Comparison of ENCODE assay signal across 2 cellular contexts in the genomic region with DNA sequence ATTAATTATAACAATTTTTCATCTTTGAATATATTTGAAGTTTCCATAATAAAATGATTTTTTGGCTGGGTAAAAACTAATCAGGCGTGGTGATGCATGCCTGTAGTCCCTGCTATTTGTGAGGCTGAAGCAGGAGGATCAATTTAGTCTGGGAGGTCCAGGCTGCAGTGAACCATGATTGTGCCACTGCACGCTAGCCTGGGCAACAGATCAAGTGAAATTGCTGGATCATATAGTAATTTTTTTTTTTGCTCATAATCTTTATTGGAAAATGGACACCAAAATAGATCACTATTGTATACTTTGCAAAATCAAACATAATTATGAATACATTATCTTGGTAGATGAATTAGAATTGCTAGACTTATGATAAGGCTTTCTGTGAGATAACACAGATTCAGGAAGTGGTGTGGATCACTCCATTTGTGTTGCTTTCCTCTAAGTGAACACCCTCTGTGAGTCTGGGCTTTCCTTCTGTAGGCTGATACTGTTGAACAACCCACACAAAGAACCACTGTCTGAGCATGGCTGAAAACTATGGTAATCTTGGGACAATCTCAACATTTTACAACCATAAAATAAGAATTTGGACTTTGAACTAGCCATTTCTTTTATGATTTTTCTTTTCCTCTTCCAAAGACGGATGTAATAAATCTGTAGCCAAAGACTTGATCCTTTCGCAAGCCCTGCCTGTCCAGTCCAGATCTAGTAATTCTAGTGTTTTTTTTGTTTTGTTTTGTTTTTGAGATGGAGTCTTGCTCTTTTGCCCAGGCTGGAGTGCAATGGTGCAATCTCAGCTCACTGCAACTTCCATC.
A peak's percentile ranks its signal among the peaks of the same experiment; 100 is the strongest.
TF ChIP-seq lines count a peak whose summit lies in the region.

No MANE protein-coding gene starts in this region.

TF ChIP-seq in A549, 52 proteins besides CTCF, POLR2A, EP300 and RAD21:
- TF ChIP-seq RCOR1 (IDR thresholded peaks at IDR 0.05; ENCODE audit: low read depth, low read length) (no peak), GATA3 (IDR thresholded peaks at IDR 0.05; ENCODE audit: borderline replicate concordance) (no peak), NFE2L2 (conservative IDR thresholded peaks at IDR 0.05; ENCODE audit: low read length) (no peak)

TF ChIP-seq in K562, 482 proteins besides CTCF, POLR2A, EP300 and RAD21:
- TF ChIP-seq RCOR1 (IDR thresholded peaks at IDR 0.05; ENCODE audit: borderline replicate concordance in 1 of 2, low read depth in 2 of 2, low read length in 2 of 2) (0 out of 4 replicates have a peak, but pooled peaks of 1 of the 2 experiments have one; percentile 14), LCOR (CRISPR knock-in tag; IDR thresholded peaks at IDR 0.05) (no peak), NFRKB (IDR thresholded peaks at IDR 0.05; ENCODE audit: low read depth) (no peak), SPI1 (IDR thresholded peaks at IDR 0.05; ENCODE audit: borderline replicate concordance, low read depth, low read length) (0 out of 2 replicates have a peak, but pooled peaks have one; percentile 50), PHF8 (IDR thresholded peaks at IDR 0.05; ENCODE audit: borderline replicate concordance, low read length) (no peak), ZC3H11A (IDR thresholded peaks at IDR 0.05; ENCODE audit: low read depth, low read length) (no peak), YBX1 (IDR thresholded peaks at IDR 0.05) (no peak), L3MBTL2 (IDR thresholded peaks at IDR 0.05) (no peak), ZBTB8A (IDR thresholded peaks at IDR 0.05; ENCODE audit: partially characterized antibody) (no peak), CEBPG (CRISPR knock-in tag; IDR thresholded peaks at IDR 0.05) (no peak), CEBPG (tag; conservative IDR thresholded peaks at IDR 0.05 in 1 of 2, IDR thresholded peaks at IDR 0.05 in 1 of 2) (no peak)
- TF ChIP-seq, protein P1, sequence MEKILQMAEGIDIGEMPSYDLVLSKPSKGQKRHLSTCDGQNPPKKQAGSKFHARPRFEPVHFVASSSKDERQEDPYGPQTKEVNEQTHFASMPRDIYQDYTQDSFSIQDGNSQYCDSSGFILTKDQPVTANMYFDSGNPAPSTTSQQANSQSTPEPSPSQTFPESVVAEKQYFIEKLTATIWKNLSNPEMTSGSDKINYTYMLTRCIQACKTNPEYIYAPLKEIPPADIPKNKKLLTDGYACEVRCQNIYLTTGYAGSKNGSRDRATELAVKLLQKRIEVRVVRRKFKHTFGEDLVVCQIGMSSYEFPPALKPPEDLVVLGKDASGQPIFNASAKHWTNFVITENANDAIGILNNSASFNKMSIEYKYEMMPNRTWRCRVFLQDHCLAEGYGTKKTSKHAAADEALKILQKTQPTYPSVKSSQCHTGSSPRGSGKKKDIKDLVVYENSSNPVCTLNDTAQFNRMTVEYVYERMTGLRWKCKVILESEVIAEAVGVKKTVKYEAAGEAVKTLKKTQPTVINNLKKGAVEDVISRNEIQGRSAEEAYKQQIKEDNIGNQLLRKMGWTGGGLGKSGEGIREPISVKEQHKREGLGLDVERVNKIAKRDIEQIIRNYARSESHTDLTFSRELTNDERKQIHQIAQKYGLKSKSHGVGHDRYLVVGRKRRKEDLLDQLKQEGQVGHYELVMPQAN (IDR thresholded peaks at IDR 0.05; ENCODE audit: borderline replicate concordance) = no peak
- TF ChIP-seq, protein P2, sequence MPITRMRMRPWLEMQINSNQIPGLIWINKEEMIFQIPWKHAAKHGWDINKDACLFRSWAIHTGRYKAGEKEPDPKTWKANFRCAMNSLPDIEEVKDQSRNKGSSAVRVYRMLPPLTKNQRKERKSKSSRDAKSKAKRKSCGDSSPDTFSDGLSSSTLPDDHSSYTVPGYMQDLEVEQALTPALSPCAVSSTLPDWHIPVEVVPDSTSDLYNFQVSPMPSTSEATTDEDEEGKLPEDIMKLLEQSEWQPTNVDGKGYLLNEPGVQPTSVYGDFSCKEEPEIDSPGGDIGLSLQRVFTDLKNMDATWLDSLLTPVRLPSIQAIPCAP (CRISPR knock-in tag; IDR thresholded peaks at IDR 0.05; ENCODE audit: borderline replicate concordance) = no peak
- TF ChIP-seq, protein P3, sequence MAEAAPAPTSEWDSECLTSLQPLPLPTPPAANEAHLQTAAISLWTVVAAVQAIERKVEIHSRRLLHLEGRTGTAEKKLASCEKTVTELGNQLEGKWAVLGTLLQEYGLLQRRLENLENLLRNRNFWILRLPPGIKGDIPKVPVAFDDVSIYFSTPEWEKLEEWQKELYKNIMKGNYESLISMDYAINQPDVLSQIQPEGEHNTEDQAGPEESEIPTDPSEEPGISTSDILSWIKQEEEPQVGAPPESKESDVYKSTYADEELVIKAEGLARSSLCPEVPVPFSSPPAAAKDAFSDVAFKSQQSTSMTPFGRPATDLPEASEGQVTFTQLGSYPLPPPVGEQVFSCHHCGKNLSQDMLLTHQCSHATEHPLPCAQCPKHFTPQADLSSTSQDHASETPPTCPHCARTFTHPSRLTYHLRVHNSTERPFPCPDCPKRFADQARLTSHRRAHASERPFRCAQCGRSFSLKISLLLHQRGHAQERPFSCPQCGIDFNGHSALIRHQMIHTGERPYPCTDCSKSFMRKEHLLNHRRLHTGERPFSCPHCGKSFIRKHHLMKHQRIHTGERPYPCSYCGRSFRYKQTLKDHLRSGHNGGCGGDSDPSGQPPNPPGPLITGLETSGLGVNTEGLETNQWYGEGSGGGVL (CRISPR knock-in tag; IDR thresholded peaks at IDR 0.05) = no peak
